ENCODE assay signal across 10 cellular contexts in the genomic region with DNA sequence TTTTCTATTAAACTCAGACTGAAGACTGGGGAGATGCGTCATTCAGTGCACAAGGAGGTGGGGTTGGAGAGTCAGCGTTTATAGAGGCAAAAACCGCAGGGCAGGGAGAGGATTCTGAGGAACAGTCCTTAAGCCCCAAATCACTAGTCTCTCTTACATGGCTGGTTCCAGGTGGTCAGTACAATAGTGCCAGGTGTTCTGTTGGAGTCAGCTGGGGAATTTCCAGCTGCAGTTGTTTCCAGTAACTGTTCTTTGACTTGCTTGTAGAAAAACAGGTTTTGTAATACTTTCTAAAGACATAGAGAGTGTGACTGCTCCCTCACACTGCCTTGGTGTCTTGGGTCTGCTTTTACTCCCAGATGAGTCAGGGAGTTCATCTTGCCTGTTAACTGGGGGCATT.
A peak's percentile ranks its signal among the peaks of the same experiment; 100 is the strongest.
DNase-seq lines count a peak whose midpoint lies in the region; ATAC-seq and TF ChIP-seq lines count a peak whose summit lies in the region.
"Had no signal": no experiment of that assay in that cellular context is flagged by ENCODE, and none has a peak within 500 bp of the region (broad histone marks: within the 10 kb centered on the region; RNA-seq: fewer than 3 reads in every experiment).

No MANE protein-coding gene starts in this region.

- no peaks in the 10 kb centered on the region for H3K9me3 Mint-ChIP-seq in activated T-helper 1 cell treated with anti-CD3 and anti-CD28 coated beads, Interleukin-12 subunit alpha, Interleukin-12 subunit beta, Interleukin-2, Interleukin-4 antibody, amounts not matched to agents 30 ng/mL and 10 ng/mL and 1 ng/mL, durations not matched to agents 14 hours and 24 hours and 36 hours
- no peaks in the 10 kb centered on the region for H3K9me3 Mint-ChIP-seq in CD4-positive, alpha-beta T cell

- no peaks in the 10 kb centered on the region for H3K36me3 Mint-ChIP-seq in activated T-helper 1 cell treated with anti-CD3 and anti-CD28 coated beads, Interleukin-12 subunit alpha, Interleukin-12 subunit beta, Interleukin-2, Interleukin-4 antibody, amounts not matched to agents 30 ng/mL and 10 ng/mL and 1 ng/mL, durations not matched to agents 14 hours and 24 hours and 36 hours (ENCODE audit: low read depth)
- H3K36me3 Mint-ChIP-seq in CD4-positive, alpha-beta T cell (ENCODE audit: low read depth) = no peaks in the 10 kb centered on the region

- H3K4me1 Mint-ChIP-seq in activated T-helper 1 cell treated with anti-CD3 and anti-CD28 coated beads, Interleukin-12 subunit alpha, Interleukin-12 subunit beta, Interleukin-2, Interleukin-4 antibody, amounts not matched to agents 30 ng/mL and 10 ng/mL and 1 ng/mL, durations not matched to agents 14 hours and 24 hours and 36 hours (ENCODE audit: low read depth) = no peaks in the 10 kb centered on the region
- H3K4me1 Mint-ChIP-seq in CD4-positive, alpha-beta T cell (ENCODE audit: low read depth) = no peaks in the 10 kb centered on the region

- DNase-seq in SJSA1 (ENCODE audit: low read depth in 1 of 2, low spot score in 2 of 2) (peak; percentile 45 to 64), islet precursor cell (peak; percentile 87), vagina (ENCODE audit: extremely low spot score in 2 of 2) (no peak), DMS153 treated with DMSO at 0.1 percent for 48 hours (lab: John Stamatoyannopoulos, UW; ENCODE audit: unreplicated experiment) (no peak)
- DNase-seq in activated T-helper 1 cell treated with anti-CD3 and anti-CD28 coated beads, Interleukin-12 subunit alpha, Interleukin-12 subunit beta, Interleukin-2, Interleukin-4 antibody, amounts not matched to agents 30 ng/mL and 10 ng/mL and 1 ng/mL, durations not matched to agents 14 hours and 24 hours and 36 hours (ENCODE audit: low spot score) = no peak
- no peak for DNase-seq in CD4-positive, alpha-beta T cell
- DNase-seq: activated effector memory CD4-positive, alpha-beta T cell treated with Interleukin-2 at 50 U/mL for 16 hours; stimulated activated CD4-positive, alpha-beta T cell treated with anti-CD3 and anti-CD28 coated beads, Interleukin-4, amount 100 ng/mL, for 24 hours had no signal

- no peak for TF ChIP-seq POLR2A in vagina (IDR thresholded peaks at IDR 0.05)

- H3K4me3 ChIP-seq in SJSA1 (no peak overlapping the region), vagina (no peak overlapping the region)

- H3K27ac Mint-ChIP-seq in activated T-helper 1 cell treated with anti-CD3 and anti-CD28 coated beads, Interleukin-12 subunit alpha, Interleukin-12 subunit beta, Interleukin-2, Interleukin-4 antibody, amounts not matched to agents 30 ng/mL and 10 ng/mL and 1 ng/mL, durations not matched to agents 14 hours and 24 hours and 36 hours = no peak overlapping the region
- no peak overlapping the region for H3K27ac Mint-ChIP-seq in CD4-positive, alpha-beta T cell

- CTCF ChIA-PET in CD4-positive, alpha-beta T cell (lab: Charles Lee) = no interaction called here

- no peak overlapping the region for H3K4me3 Mint-ChIP-seq in activated T-helper 1 cell treated with anti-CD3 and anti-CD28 coated beads, Interleukin-12 subunit alpha, Interleukin-12 subunit beta, Interleukin-2, Interleukin-4 antibody, amounts not matched to agents 30 ng/mL and 10 ng/mL and 1 ng/mL, durations not matched to agents 14 hours and 24 hours and 36 hours
- H3K4me3 Mint-ChIP-seq in CD4-positive, alpha-beta T cell = no peak overlapping the region

- intact Hi-C loops in vagina (cut with DNase I) = no loop called here
- intact Hi-C loops in activated T-helper 1 cell treated with anti-CD3 and anti-CD28 coated beads, Interleukin-12 subunit alpha, Interleukin-12 subunit beta, Interleukin-2, Interleukin-4 antibody, amounts not matched to agents 30 ng/mL and 10 ng/mL and 1 ng/mL, durations not matched to agents 14 hours and 24 hours and 36 hours (cut with micrococcal nuclease) = no loop called here
- intact Hi-C loops in CD4-positive, alpha-beta T cell (cut with DNase I, micrococcal nuclease) = no loop called here

- no peaks in the 10 kb centered on the region for H3K27me3 Mint-ChIP-seq in activated T-helper 1 cell treated with anti-CD3 and anti-CD28 coated beads, Interleukin-12 subunit alpha, Interleukin-12 subunit beta, Interleukin-2, Interleukin-4 antibody, amounts not matched to agents 30 ng/mL and 10 ng/mL and 1 ng/mL, durations not matched to agents 14 hours and 24 hours and 36 hours (ENCODE audit: insufficient read depth)
- H3K27me3 Mint-ChIP-seq in CD4-positive, alpha-beta T cell = no peaks in the 10 kb centered on the region

- H3K36me3 ChIP-seq in SJSA1 (no peaks in the 10 kb centered on the region), vagina (no peaks in the 10 kb centered on the region)

- no peaks in the 10 kb centered on the region for H3K9me3 ChIP-seq in SJSA1 (replicated peaks)
- H3K9me3 ChIP-seq in vagina = no peaks in the 10 kb centered on the region
- no peaks in the 10 kb centered on the region for H3K9me3 ChIP-seq in CD4-positive, alpha-beta T cell (ENCODE audit: control insufficient read depth, low read length)

- H3K27ac ChIP-seq in SJSA1 (no peak overlapping the region; the same call in 1 of the 2 replicates), vagina (no peak overlapping the region)
- H3K27ac ChIP-seq in CD4-positive, alpha-beta T cell (ENCODE audit: low read depth, low read length) = no peak overlapping the region

- H3K4me1 ChIP-seq in SJSA1 (replicated peaks) = peaks cover 2% of the 10 kb centered on the region; the same call in 1 of the 2 replicates
- peaks cover 5% of the 10 kb centered on the region for H3K4me1 ChIP-seq in vagina

- POLR2A ChIA-PET in CD4-positive, alpha-beta T cell (lab: Charles Lee) = no interaction called here

- peak; percentile 65 for ATAC-seq in GM18502 (IDR thresholded peaks at IDR 0.05; ENCODE audit: poor library complexity, unreplicated experiment)
- ATAC-seq in HG03342 (IDR thresholded peaks at IDR 0.05; ENCODE audit: unreplicated experiment) = peak; percentile 75
- no peak for ATAC-seq in CD4-positive, alpha-beta T cell (ENCODE audit: poor library complexity)

- TF ChIP-seq CTCF in vagina (IDR thresholded peaks at IDR 0.05) = no peak
- TF ChIP-seq CTCF in CD4-positive, alpha-beta T cell (IDR thresholded peaks at IDR 0.05) = no peak

- H3K27me3 ChIP-seq in SJSA1 (replicated peaks) (no peaks in the 10 kb centered on the region), vagina (no peaks in the 10 kb centered on the region)
- H3K27me3 ChIP-seq in CD4-positive, alpha-beta T cell (ENCODE audit: control insufficient read depth, insufficient read depth, low read length) = no peaks in the 10 kb centered on the region

Comparison
In these comparisons a context has a peak if more than half of its experiments do, and no peak if none do; other contexts are left out.
1. DNase-seq: peak in SJSA1 (2 of 2) and islet precursor cell (single experiment); none in vagina (0 of 2), activated T-helper 1 cell treated with anti-CD3 and anti-CD28 coated beads, Interleukin-12 subunit alpha, Interleukin-12 subunit beta, Interleukin-2, Interleukin-4 antibody, amounts not matched to agents 30 ng/mL and 10 ng/mL and 1 ng/mL, durations not matched to agents 14 hours and 24 hours and 36 hours (single experiment), DMS153 treated with DMSO at 0.1 percent for 48 hours (single experiment) and CD4-positive, alpha-beta T cell (0 of 10).